ENCODE assay signal across 8 cellular contexts in genomic region chr11:118359295-118359958, GRCh38. TPM values are rescaled to one million over a fixed set of nuclear protein-coding genes. Genes with fewer than 3 reads are reported as not detected.
DNase-seq lines count a peak whose midpoint lies in the region; ATAC-seq, FAIRE-seq and TF ChIP-seq lines count a peak whose summit lies in the region.

UBE4A (plus strand) TSS chr11:118359600; CDS start chr11:118365081, 5,481 bp downstream.

- peak within 1 kb of the TSS; percentile 93 for H3K9ac ChIP-seq in mammary epithelial cell (ENCODE audit: insufficient read depth, low read length)

- in situ Hi-C loops in mammary epithelial cell (cut with MboI; ENCODE audit: low sequenced_read_pairs in 2 of 2) = loop anchor here (10.0 kb wide), 1 partner anchor 65 kb away; no protein-coding TSS in a partner anchor

- H3K27me3 ChIP-seq in WERI-Rb-1 (ENCODE audit: insufficient read depth, low read depth, severe bottlenecking) (no peaks in the 10 kb centered on the region), mammary epithelial cell (ENCODE audit: insufficient read depth, low read length) (no peaks in the 10 kb centered on the region), small intestine (ENCODE audit: control insufficient read depth in 2 of 2, insufficient read depth in 2 of 2, low read length in 2 of 2) (no peaks in the 10 kb centered on the region)

- H3K36me3 ChIP-seq in WERI-Rb-1 = no peaks in the 10 kb centered on the region
- no peaks in the 10 kb centered on the region for H3K36me3 ChIP-seq in mammary epithelial cell (ENCODE audit: insufficient read depth, low read length)
- H3K36me3 ChIP-seq in small intestine (ENCODE audit: control insufficient read depth in 2 of 2, insufficient read depth in 2 of 2, low read length in 2 of 2) = peaks cover 0 to 1% of the 10 kb centered on the region in 2 donors

- DNase-seq in A172 (ENCODE audit: low spot score) (peak; percentile 72), NCI-H2227 (lab: John Stamatoyannopoulos, UW; ENCODE audit: unreplicated experiment) (peak; percentile 95), WERI-Rb-1 (peak; percentile 95), mammary epithelial cell (peak; percentile 83), iPS-NIHi11 (ENCODE audit: low spot score) (peak; percentile 92), small intestine (peak; percentile 96)

- intact Hi-C loops in mammary epithelial cell (cut with micrococcal nuclease) = loop anchor here (10.0 kb wide), 1 partner anchor 105 kb away; the partner anchor contains the start of gene MPZL3

- no peak for TF ChIP-seq CTCF in WERI-Rb-1 (IDR thresholded peaks at IDR 0.05; ENCODE audit: low read depth, low read length)
- no peak for TF ChIP-seq CTCF in mammary epithelial cell (conservative IDR thresholded peaks at IDR 0.05 in 1 of 2, IDR thresholded peaks at IDR 0.05 in 1 of 2; ENCODE audit: extremely low read depth in 1 of 2, insufficient read depth in 1 of 2, low read depth in 1 of 2, low read length in 2 of 2)

- H3K4me2 ChIP-seq in mammary epithelial cell (ENCODE audit: insufficient read depth, low read depth, low read length) = peak within 1 kb of the TSS; percentile 96

- peaks cover 9% of the 10 kb centered on the region for H3K4me1 ChIP-seq in mammary epithelial cell (ENCODE audit: insufficient read depth, low read length)
- H3K4me1 ChIP-seq in small intestine (ENCODE audit: control insufficient read depth in 2 of 2, insufficient read depth in 1 of 2, low read depth in 1 of 2, low read length in 1 of 2) = no peaks in the 10 kb centered on the region

- H3K79me2 ChIP-seq in mammary epithelial cell (ENCODE audit: insufficient read depth, low read length) = peaks cover 48% of the 10 kb centered on the region

- CTCF ChIA-PET in mammary epithelial cell (lab: Charles Lee; ENCODE audit: low non-redundant PET) = no interaction called here

- no peaks in the 10 kb centered on the region for H4K20me1 ChIP-seq in mammary epithelial cell (ENCODE audit: insufficient read depth, low read length)

- ATAC-seq in GM18861 (IDR thresholded peaks at IDR 0.05; ENCODE audit: unreplicated experiment) = peak; percentile 75
- ATAC-seq in HG03103 (IDR thresholded peaks at IDR 0.05; ENCODE audit: low read depth, unreplicated experiment) = peak; percentile 82

- WGBS in mammary epithelial cell (ENCODE audit: low coverage, missing lambda C conversion rate) = 13% methylated on average over 25 of the region's 33 CpGs
- WGBS in small intestine, 3 donors = 2 to 3% (median 3%) methylated on average over 33 of the region's 33 CpGs

- no peaks in the 10 kb centered on the region for H3K9me3 ChIP-seq in WERI-Rb-1 (ENCODE audit: severe bottlenecking)
- H3K9me3 ChIP-seq in mammary epithelial cell (replicated peaks; ENCODE audit: insufficient read depth, low read length) = no peaks in the 10 kb centered on the region
- H3K9me3 ChIP-seq in small intestine (ENCODE audit: control insufficient read depth, low read depth) = no peaks in the 10 kb centered on the region

- no TSS peak for BruUV-seq in mammary epithelial cell (replicated peaks; lab: Mats Ljungman, UMichigan)

- dilution Hi-C loops in mammary epithelial cell (cut with HindIII; ENCODE audit: low sequenced_read_pairs) = no loop called here

- peak within 1 kb of the TSS; percentile 97 for H2AFZ ChIP-seq in mammary epithelial cell (ENCODE audit: low read depth, low read length)

- no peak for FAIRE-seq in small intestine (lab: Jason Lieb, UNC)

- H3K4me3 ChIP-seq in WERI-Rb-1 (ENCODE audit: low read depth, low read length) = peak within 1 kb of the TSS; percentile 94
- peak within 1 kb of the TSS; percentile 81 to 98 (median 86) for H3K4me3 ChIP-seq in mammary epithelial cell (replicated peaks in 1 of 3; ENCODE audit: insufficient read depth in 1 of 3, low read depth in 2 of 3, low read length in 3 of 3)
- H3K4me3 ChIP-seq in small intestine (ENCODE audit: low read depth in 1 of 2, low read length in 2 of 2) = peak within 1 kb of the TSS; percentile 50 to 82

- H3K27ac ChIP-seq in WERI-Rb-1 (peak within 1 kb of the TSS; percentile 56), mammary epithelial cell (ENCODE audit: insufficient read depth, low read depth, low read length) (peak within 1 kb of the TSS; percentile 71), small intestine (ENCODE audit: low read depth in 1 of 2, low read length in 1 of 2) (peak within 1 kb of the TSS in 1 of 2 donors; percentile 91)

RNA-seq across cellular contexts. Expression of gene UBE4A, which starts in this region (rescaled TPM):
- 24.8 and 25.4 TPM in 2 replicates for total RNA-seq in A172 (2014; rRNA removed; shearing (Covaris generic))
- total RNA-seq in mammary epithelial cell = 10 to 100 TPM; 31.9 to 54.3 TPM
- polyA plus RNA-seq in mammary epithelial cell (9.4 TPM), small intestine (10 to 100 TPM; 11.3 to 14.8 (median 13.6) TPM)
- polyA minus RNA-seq in mammary epithelial cell = 73.2 TPM
